24 cellular contexts compared by ENCODE assay signal in genomic region chr13:73837147-73837546, GRCh38.
"Had no signal": no experiment of that assay in that cellular context is flagged by ENCODE, and none has a peak within 500 bp of the region (broad histone marks: within the 10 kb centered on the region; RNA-seq: fewer than 3 reads in every experiment).

No MANE protein-coding gene starts in this region.

- H3K36me3 ChIP-seq: left ventricle myocardium inferior, lower lobe of right lung, right lobe of liver, tibial nerve, upper lobe of right lung, vagina had no signal

- H3K9ac ChIP-seq: parathyroid adenoma had no signal

- H3K27me3 ChIP-seq: right lobe of liver, testis, tibial nerve, upper lobe of right lung, vagina had no signal

- H3K9me3 Mint-ChIP-seq: immature natural killer cell; nephron progenitor cell; stimulated activated memory B cell treated with anti-CD40 and anti-IgM and Interleukin-4, amounts not matched to agents 10 μg/mL and 1 μg/mL and 100 μg/mL, for 72 hours; stimulated activated naive CD8-positive, alpha-beta T cell treated with anti-CD3 and anti-CD28 coated beads, Interleukin-15, amount 100 ng/mL, for 72 hours had no signal

- H3K36me3 Mint-ChIP-seq: immature natural killer cell had no signal

- H3K79me2 ChIP-seq: parathyroid adenoma had no signal

- H3K27ac ChIP-seq: left ventricle myocardium inferior, lower lobe of right lung, parathyroid adenoma, psoas muscle, right lobe of liver, testis, tibial nerve, upper lobe of right lung, vagina had no signal

- H3K4me3 ChIP-seq: left ventricle myocardium inferior, lower lobe of right lung, psoas muscle, right lobe of liver, testis, tibial nerve, upper lobe of right lung, vagina had no signal

- H3K4me1 ChIP-seq: lower lobe of right lung, parathyroid adenoma, right lobe of liver, testis, upper lobe of right lung, vagina had no signal

- DNase-seq: effector memory CD4-positive, alpha-beta T cell; glutamatergic neuron; immature natural killer cell; kidney; left cardiac atrium; left ventricle myocardium inferior; lower lobe of right lung; mesenchymal stem cell; midbrain; nephron progenitor cell; psoas muscle; retina; right lobe of liver; stimulated activated CD4-positive, alpha-beta T cell treated with anti-CD3 and anti-CD28 coated beads, Interleukin-15, amount 100 ng/mL, for 24 hours; stimulated activated CD4-positive, alpha-beta T cell treated with anti-CD3 and anti-CD28 coated beads, Interleukin-1b, Interleukin-23, amount 100 ng/mL, for 48 hours; stimulated activated CD4-positive, alpha-beta T cell treated with anti-CD3 and anti-CD28 coated beads, Interleukin-4, amount 100 ng/mL, for 24 hours; stimulated activated naive CD8-positive, alpha-beta T cell treated with anti-CD3 and anti-CD28 coated beads, Interleukin-15, amount 100 ng/mL, for 72 hours; testis; upper lobe of right lung had no signal

- H3K27ac Mint-ChIP-seq: stimulated activated memory B cell treated with anti-CD40 and anti-IgM and Interleukin-4, amounts not matched to agents 10 μg/mL and 1 μg/mL and 100 μg/mL, for 72 hours; stimulated activated naive CD8-positive, alpha-beta T cell treated with anti-CD3 and anti-CD28 coated beads, Interleukin-15, amount 100 ng/mL, for 72 hours had no signal

- H3K4me3 Mint-ChIP-seq: immature natural killer cell; nephron progenitor cell; stimulated activated memory B cell treated with anti-CD40 and anti-IgM and Interleukin-4, amounts not matched to agents 10 μg/mL and 1 μg/mL and 100 μg/mL, for 72 hours; stimulated activated naive CD8-positive, alpha-beta T cell treated with anti-CD3 and anti-CD28 coated beads, Interleukin-15, amount 100 ng/mL, for 72 hours had no signal

- H2AFZ ChIP-seq: parathyroid adenoma had no signal

- ATAC-seq: esophagus mucosa; left cardiac atrium; lower lobe of right lung; psoas muscle; right lobe of liver; stimulated activated memory B cell treated with anti-CD40 and anti-IgM and Interleukin-4, amounts not matched to agents 10 μg/mL and 1 μg/mL and 100 μg/mL, for 72 hours; stimulated activated naive CD8-positive, alpha-beta T cell treated with anti-CD3 and anti-CD28 coated beads, Interleukin-15, amount 100 ng/mL, for 72 hours; upper lobe of right lung had no signal

- H3K9me3 ChIP-seq: left ventricle myocardium inferior, lower lobe of right lung, psoas muscle, right lobe of liver, testis, tibial nerve, upper lobe of right lung, vagina had no signal

- H3K27me3 Mint-ChIP-seq: stimulated activated memory B cell treated with anti-CD40 and anti-IgM and Interleukin-4, amounts not matched to agents 10 μg/mL and 1 μg/mL and 100 μg/mL, for 72 hours; stimulated activated naive CD8-positive, alpha-beta T cell treated with anti-CD3 and anti-CD28 coated beads, Interleukin-15, amount 100 ng/mL, for 72 hours had no signal
